15 cellular contexts compared by ENCODE assay signal in the genomic region with DNA sequence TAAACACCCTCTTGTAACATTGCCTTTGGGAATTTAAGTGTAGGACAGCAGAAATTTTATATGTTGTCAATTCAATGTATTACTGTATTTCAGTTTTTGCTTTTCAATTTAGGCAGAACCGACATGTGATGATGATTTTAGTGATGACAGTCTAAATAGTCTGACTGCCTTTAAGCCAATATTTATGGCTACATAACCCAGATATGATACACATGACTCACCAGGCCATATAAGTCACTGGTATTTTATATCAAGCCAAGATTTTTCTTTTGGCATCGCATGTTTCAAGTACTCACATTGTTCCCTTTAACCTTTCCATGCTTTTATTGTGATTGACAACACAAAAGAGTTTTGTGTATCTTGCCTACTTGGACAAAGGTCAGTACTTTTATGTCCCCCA.
"Had no signal": no experiment of that assay in that cellular context is flagged by ENCODE, and none has a peak within 500 bp of the region (broad histone marks: within the 10 kb centered on the region; RNA-seq: fewer than 3 reads in every experiment).

No MANE protein-coding gene starts in this region.

- H3K4me1 Mint-ChIP-seq: activated naive CD8-positive, alpha-beta T cell treated with anti-CD3 and anti-CD28 coated beads, Interleukin-2, amount 10 ng/mL, durations not matched to agents 7 days and 5 days; brain; memory B cell; naive B cell; stimulated activated memory B cell treated with anti-CD40 and anti-IgM and Interleukin-4, amounts not matched to agents 10 μg/mL and 1 μg/mL and 100 μg/mL, for 72 hours had no signal

- H3K27me3 Mint-ChIP-seq: activated naive CD8-positive, alpha-beta T cell treated with anti-CD3 and anti-CD28 coated beads, Interleukin-2, amount 10 ng/mL, durations not matched to agents 7 days and 5 days; brain; dendritic cell treated with granulocyte-macrophage colony-stimulating factor and Interleukin-4, amounts not matched to agents 40 ng/mL and 50 ng/mL, for 4 days; stimulated activated memory B cell treated with anti-CD40 and anti-IgM and Interleukin-4, amounts not matched to agents 10 μg/mL and 1 μg/mL and 100 μg/mL, for 72 hours had no signal

- H3K36me3 Mint-ChIP-seq: activated naive CD8-positive, alpha-beta T cell treated with anti-CD3 and anti-CD28 coated beads, Interleukin-2, amount 10 ng/mL, durations not matched to agents 7 days and 5 days; brain; memory B cell had no signal

- H3K4me3 Mint-ChIP-seq: activated naive CD8-positive, alpha-beta T cell treated with anti-CD3 and anti-CD28 coated beads, Interleukin-2, amount 10 ng/mL, durations not matched to agents 7 days and 5 days; brain; dendritic cell treated with granulocyte-macrophage colony-stimulating factor and Interleukin-4, amounts not matched to agents 40 ng/mL and 50 ng/mL, for 4 days; memory B cell; naive B cell; stimulated activated memory B cell treated with anti-CD40 and anti-IgM and Interleukin-4, amounts not matched to agents 10 μg/mL and 1 μg/mL and 100 μg/mL, for 72 hours; T-helper 2 cell treated with Interferon-gamma antibody and Interleukin-4, amounts not matched to agents 5 μg/mL and 100 μg/mL, for 36 hours had no signal

- DNase-seq: activated CD4-positive, alpha-beta T cell treated with anti-CD3 and anti-CD28 coated beads, Interleukin-2, amount 50 U/mL, for 48 hours; activated naive CD4-positive, alpha-beta T cell; activated naive CD8-positive, alpha-beta T cell treated with anti-CD3 and anti-CD28 coated beads, Interleukin-2, amount 10 ng/mL, durations not matched to agents 7 days and 5 days; activated T-cell treated with anti-CD3 and anti-CD28 coated beads for 4 hours; effector CD8-positive, alpha-beta T cell; glutamatergic neuron; kidney; naive B cell; stimulated activated CD4-positive, alpha-beta T cell treated with anti-CD3 and anti-CD28 coated beads, Interleukin-4, amount 100 ng/mL, for 4 hours; upper lobe of right lung had no signal

- H3K27ac Mint-ChIP-seq: activated naive CD8-positive, alpha-beta T cell treated with anti-CD3 and anti-CD28 coated beads, Interleukin-2, amount 10 ng/mL, durations not matched to agents 7 days and 5 days; brain; dendritic cell treated with granulocyte-macrophage colony-stimulating factor and Interleukin-4, amounts not matched to agents 40 ng/mL and 50 ng/mL, for 4 days; memory B cell; naive B cell; stimulated activated memory B cell treated with anti-CD40 and anti-IgM and Interleukin-4, amounts not matched to agents 10 μg/mL and 1 μg/mL and 100 μg/mL, for 72 hours; T-helper 2 cell treated with Interferon-gamma antibody and Interleukin-4, amounts not matched to agents 5 μg/mL and 100 μg/mL, for 36 hours had no signal
